Comparison of ENCODE assay signal across 1 cellular context in genomic region chr12:124323771-124324530, GRCh38.
TF ChIP-seq lines count a peak whose summit lies in the region.

No MANE protein-coding gene starts in this region.

TF ChIP-seq in H1, 55 proteins besides CTCF, POLR2A, EP300 and RAD21:
- no peak for TF ChIP-seq YY1 (IDR thresholded peaks at IDR 0.05; ENCODE audit: low read depth, low read length)
- TF ChIP-seq POLR2AphosphoS5 (IDR thresholded peaks at IDR 0.05; ENCODE audit: low read depth, low read length), result peak; percentile 70; the same call in 1 of the 2 replicates
